In the genomic region with DNA sequence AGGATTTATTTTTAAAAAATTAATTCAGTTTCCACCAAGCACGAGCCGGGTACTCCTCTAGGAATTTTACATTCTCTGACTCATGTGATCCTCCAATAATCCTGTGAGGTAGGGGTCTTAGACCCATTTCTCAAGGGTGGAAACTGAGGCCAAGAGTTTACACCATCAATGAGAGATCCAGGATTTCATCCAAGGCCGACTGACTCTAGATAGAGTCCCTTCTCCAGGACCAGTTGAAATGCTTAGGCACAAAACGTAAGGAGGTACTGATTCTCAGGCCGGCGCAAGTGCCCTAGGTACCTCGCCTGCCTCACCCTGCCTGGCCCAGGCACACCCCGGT, we compare ENCODE assay signal across 2 cellular contexts.
TF ChIP-seq lines count a peak whose summit lies in the region.

No MANE protein-coding gene starts in this region.

TF ChIP-seq in IMR-90, 13 proteins besides CTCF, POLR2A, EP300 and RAD21:
- TF ChIP-seq MAFK (IDR thresholded peaks at IDR 0.05; ENCODE audit: low read depth, low read length), result no peak

TF ChIP-seq in GM12891, 5 proteins besides CTCF, POLR2A, EP300 and RAD21:
- TF ChIP-seq SPI1 (IDR thresholded peaks at IDR 0.05; ENCODE audit: low read depth, low read length), result no peak
TF ChIP-seq in GM12891: peak in this region for 0.
